Comparison of ENCODE assay signal across 21 cellular contexts in the genomic region with DNA sequence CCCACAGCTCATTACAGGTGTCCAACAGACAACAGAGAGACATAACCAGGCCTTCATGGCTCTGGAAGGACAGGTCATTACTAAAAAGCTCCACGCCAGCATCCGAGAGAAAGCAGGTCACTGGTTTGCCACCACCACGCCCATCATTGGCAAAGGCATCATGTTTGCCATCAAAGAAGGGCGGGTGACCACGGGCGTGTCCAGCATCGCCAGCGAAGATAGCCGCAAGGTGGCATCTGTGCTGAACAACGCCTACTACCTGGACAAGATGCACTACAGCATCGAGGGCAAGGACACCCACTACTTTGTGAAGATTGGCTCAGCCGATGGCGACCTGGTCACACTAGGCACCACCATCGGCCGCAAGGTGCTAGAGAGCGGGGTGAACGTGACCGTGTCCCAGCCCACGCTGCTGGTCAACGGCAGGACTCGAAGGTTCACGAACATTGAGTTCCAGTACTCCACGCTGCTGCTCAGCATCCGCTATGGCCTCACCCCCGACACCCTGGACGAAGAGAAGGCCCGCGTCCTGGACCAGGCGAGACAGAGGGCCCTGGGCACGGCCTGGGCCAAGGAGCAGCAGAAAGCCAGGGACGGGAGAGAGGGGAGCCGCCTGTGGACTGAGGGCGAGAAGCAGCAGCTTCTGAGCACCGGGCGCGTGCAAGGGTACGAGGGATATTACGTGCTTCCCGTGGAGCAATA. TPM values are rescaled to one million over a fixed set of nuclear protein-coding genes. Genes with fewer than 3 reads are reported as not detected.
"Had no signal": no experiment of that assay in that cellular context is flagged by ENCODE, and none has a peak within 500 bp of the region (broad histone marks: within the 10 kb centered on the region; RNA-seq: fewer than 3 reads in every experiment).

No MANE protein-coding gene starts in this region.

- DNase-seq: dermis blood vessel endothelial cell; effector memory CD4-positive, alpha-beta T cell; foreskin keratinocyte; heart left ventricle; left cardiac atrium; left ventricle myocardium inferior; lower lobe of right lung; naive B cell; sigmoid colon; stimulated activated CD4-positive, alpha-beta T cell treated with anti-CD3 and anti-CD28 coated beads, Interleukin-2, amount 100 ng/mL, for 24 hours; stimulated activated CD4-positive, alpha-beta T cell treated with anti-CD3 and anti-CD28 coated beads, Interleukin-4, amount 100 ng/mL, for 4 hours; stimulated activated naive B cell treated with anti-CD40 and anti-IgM and Interleukin-4, amounts not matched to agents 10 μg/mL and 1 μg/mL and 100 μg/mL, for 72 hours; uterus had no signal

- ATAC-seq: foreskin keratinocyte; gastroesophageal sphincter; natural killer cell treated with Interleukin-12 subunit alpha and Interleukin-12 subunit beta and Interleukin-15 and Interleukin-18, amount 100 ng/mL, for 72 hours; stimulated activated naive B cell treated with anti-CD40 and anti-IgM and Interleukin-4, amounts not matched to agents 10 μg/mL and 1 μg/mL and 100 μg/mL, for 72 hours had no signal

- H3K27me3 ChIP-seq: esophagus muscularis mucosa, foreskin keratinocyte, gastroesophageal sphincter, heart left ventricle, hepatocyte, sigmoid colon, tibial nerve, uterus had no signal

- H2AFZ ChIP-seq: hepatocyte, parathyroid adenoma had no signal

- H3K4me3 ChIP-seq: coronary artery, esophagus muscularis mucosa, gastroesophageal sphincter, heart left ventricle, hepatocyte, left ventricle myocardium inferior, lower lobe of right lung, sigmoid colon, thoracic aorta, tibial nerve, uterus had no signal

- H3K9ac ChIP-seq: parathyroid adenoma had no signal

- H3K27ac ChIP-seq: coronary artery, esophagus muscularis mucosa, foreskin keratinocyte, gastroesophageal sphincter, heart left ventricle, hepatocyte, lower lobe of right lung, parathyroid adenoma, sigmoid colon, thoracic aorta, tibial nerve, uterus had no signal

- H3K4me1 ChIP-seq: esophagus muscularis mucosa, foreskin keratinocyte, gastroesophageal sphincter, heart left ventricle, left ventricle myocardium inferior, lower lobe of right lung, parathyroid adenoma, sigmoid colon, tibial nerve, uterus had no signal

- H3K9me3 ChIP-seq: esophagus muscularis mucosa, gastroesophageal sphincter, heart left ventricle, left ventricle myocardium inferior, lower lobe of right lung, sigmoid colon, thoracic aorta, tibial nerve, uterus had no signal

- H3K36me3 ChIP-seq: gastroesophageal sphincter, lower lobe of right lung, sigmoid colon, thoracic aorta, tibial nerve, uterus had no signal

RNA-seq across cellular contexts. Expression of gene WWC1, which starts 29.3 kb away (rescaled TPM):
- total RNA-seq: natural killer cell treated with Interleukin-12 subunit alpha and Interleukin-12 subunit beta and Interleukin-15 and Interleukin-18, amount 100 ng/mL, for 72 hours had no signal
